8 cellular contexts compared by ENCODE assay signal in genomic region chr10:100020161-100020882, GRCh38. TPM values are rescaled to one million over a fixed set of nuclear protein-coding genes. Genes with fewer than 3 reads are reported as not detected.
DNase-seq lines count a peak whose midpoint lies in the region; ATAC-seq and TF ChIP-seq lines count a peak whose summit lies in the region.

No MANE protein-coding gene starts in this region.

- H3K36me3 Mint-ChIP-seq in nephron (ENCODE audit: low read depth): no peaks in the 10 kb centered on the region

- no peaks in the 10 kb centered on the region for H3K9me3 Mint-ChIP-seq in nephron

- peak overlapping the region; percentile 33 to 61 (median 42) for H3K27ac Mint-ChIP-seq in nephron

- peaks cover 35% of the 10 kb centered on the region for H3K4me1 Mint-ChIP-seq in nephron

- H3K27me3 Mint-ChIP-seq in nephron (ENCODE audit: low read depth): no peaks in the 10 kb centered on the region

- H3K27ac ChIP-seq in effector memory CD4-positive, alpha-beta T cell (ENCODE audit: insufficient read depth, low read length, poor library complexity, severe bottlenecking): no peak overlapping the region
- H3K27ac ChIP-seq in ascending aorta: no peak overlapping the region

- no peak for TF ChIP-seq CTCF in nephron (IDR thresholded peaks at IDR 0.05; ENCODE audit: unreplicated experiment in 3 of 3)
- no peak for TF ChIP-seq CTCF in ascending aorta (IDR thresholded peaks at IDR 0.05)

- peak; percentile 74 for DNase-seq in NCI-H345 treated with DMSO at 0.1 percent for 48 hours (lab: John Stamatoyannopoulos, UW; ENCODE audit: unreplicated experiment)
- DNase-seq in globus pallidus (ENCODE audit: low spot score): no peak
- DNase-seq in effector memory CD4-positive, alpha-beta T cell: no peak
- DNase-seq in MG63: no peak
- DNase-seq in ascending aorta (ENCODE audit: low spot score in 2 of 2): no peak

- no peak overlapping the region for H3K4me3 ChIP-seq in effector memory CD4-positive, alpha-beta T cell (ENCODE audit: insufficient read depth, low read depth, low read length, poor library complexity, severe bottlenecking)
- H3K4me3 ChIP-seq in MG63 (no peak overlapping the region), ascending aorta (no peak overlapping the region)

- H3K27me3 ChIP-seq in effector memory CD4-positive, alpha-beta T cell (replicated peaks; ENCODE audit: control insufficient read depth, insufficient read depth, low read length, poor library complexity, severe bottlenecking): no peaks in the 10 kb centered on the region
- H3K27me3 ChIP-seq in MG63 (no peaks in the 10 kb centered on the region), ascending aorta (no peaks in the 10 kb centered on the region)

- H3K4me3 Mint-ChIP-seq in nephron: no peak overlapping the region

- no peaks in the 10 kb centered on the region for H3K9me3 ChIP-seq in effector memory CD4-positive, alpha-beta T cell (ENCODE audit: control insufficient read depth, low read length)
- H3K9me3 ChIP-seq in MG63 (no peaks in the 10 kb centered on the region), ascending aorta (no peaks in the 10 kb centered on the region)

- no peaks in the 10 kb centered on the region for H3K4me1 ChIP-seq in effector memory CD4-positive, alpha-beta T cell (ENCODE audit: control insufficient read depth, insufficient read depth, low read length, poor library complexity, severe bottlenecking)
- no peaks in the 10 kb centered on the region for H3K4me1 ChIP-seq in ascending aorta

- intact Hi-C loops in ascending aorta (cut with DNase I): no loop called here

- peak; percentile 88 for ATAC-seq in GM18868 (IDR thresholded peaks at IDR 0.05; ENCODE audit: unreplicated experiment)
- peak; percentile 85 for ATAC-seq in HG02870 (IDR thresholded peaks at IDR 0.05; ENCODE audit: unreplicated experiment)

- H3K36me3 ChIP-seq in effector memory CD4-positive, alpha-beta T cell (ENCODE audit: control insufficient read depth, insufficient read depth, low read length): no peaks in the 10 kb centered on the region
- H3K36me3 ChIP-seq in MG63: no peaks in the 10 kb centered on the region
- no peaks in the 10 kb centered on the region for H3K36me3 ChIP-seq in ascending aorta

RNA-seq across cellular contexts. Expression of gene DNMBP, which starts 10.6 kb away (rescaled TPM):
- 5.4 and 6.5 TPM in 2 replicates for total RNA-seq in MG63 (2014; rRNA removed; shearing (Covaris generic); ENCODE audit: low replicate concordance)
- 15.9 TPM for total RNA-seq in ascending aorta
